15 cellular contexts compared by ENCODE assay signal in genomic region chr3:31714512-31714894, GRCh38.
DNase-seq lines count a peak whose midpoint lies in the region; ATAC-seq and TF ChIP-seq lines count a peak whose summit lies in the region.
"Had no signal": no experiment of that assay in that cellular context is flagged by ENCODE, and none has a peak within 500 bp of the region (broad histone marks: within the 10 kb centered on the region; RNA-seq: fewer than 3 reads in every experiment).

No MANE protein-coding gene starts in this region.

- H3K9me3 ChIP-seq in BLaER1 treated with 17β-estradiol and CSF1 and Interleukin-3, amounts not matched to agents 10 nM and 100 nM (replicated peaks in 1 of 11), result peaks cover 0 to 11% (median 6%) of the 10 kb centered on the region in 11 experiments; a peak in 4 of 22 replicates
- H3K9me3 ChIP-seq in T-helper 17 cell (ENCODE audit: control insufficient read depth, low read length, poor library complexity, severe bottlenecking) (no peaks in the 10 kb centered on the region), neural progenitor cell (ENCODE audit: low read depth) (no peaks in the 10 kb centered on the region)
- H3K9me3 ChIP-seq: BE2C had no signal

- H3K4me3 ChIP-seq in BLaER1 treated with 17β-estradiol and CSF1 and Interleukin-3, amounts not matched to agents 10 nM and 100 nM, result peak overlapping the region in 3 of 10 experiments; percentile 5 to 35 (median 20); a peak in 1 of 20 replicates
- H3K4me3 ChIP-seq in neural progenitor cell, result no peak overlapping the region
- H3K4me3 ChIP-seq: GM12878, GM23248 had no signal

- no peaks in the 10 kb centered on the region for H3K27me3 ChIP-seq in BLaER1 treated with 17β-estradiol and CSF1 and Interleukin-3, amounts not matched to agents 10 nM and 100 nM
- H3K27me3 ChIP-seq in neural progenitor cell, result no peaks in the 10 kb centered on the region
- H3K27me3 ChIP-seq: BE2C had no signal

- H4K20me1 ChIP-seq in BLaER1 treated with 17β-estradiol and CSF1 and Interleukin-3, amounts not matched to agents 10 nM and 100 nM, result no peaks in the 10 kb centered on the region; a peak in 1 of 22 replicates
- H4K20me1 ChIP-seq in neural progenitor cell (ENCODE audit: low read depth), result no peaks in the 10 kb centered on the region

- H3K4me3 Mint-ChIP-seq in T-helper 17 cell (peak overlapping the region; percentile 19), endothelial cell (ENCODE audit: unreplicated experiment) (no peak overlapping the region), neural progenitor cell (no peak overlapping the region)
- H3K4me3 Mint-ChIP-seq: CD4-positive, CD25-positive, alpha-beta regulatory T cell had no signal

- peak overlapping the region in 5 of 11 experiments; percentile 14 to 30 (median 23); a peak in 5 of 22 replicates for H3K9ac ChIP-seq in BLaER1 treated with 17β-estradiol and CSF1 and Interleukin-3, amounts not matched to agents 10 nM and 100 nM
- H3K9ac ChIP-seq in neural progenitor cell, result no peak overlapping the region
- H3K9ac ChIP-seq: GM23248 had no signal

- peak overlapping the region in 7 of 11 experiments; percentile 30 to 67 (median 49); a peak in 14 of 22 replicates for H3K27ac ChIP-seq in BLaER1 treated with 17β-estradiol and CSF1 and Interleukin-3, amounts not matched to agents 10 nM and 100 nM
- H3K27ac ChIP-seq in neural progenitor cell, result no peak overlapping the region
- H3K27ac ChIP-seq: GM23248 had no signal

- H3K36me3 ChIP-seq in BLaER1 treated with 17β-estradiol and CSF1 and Interleukin-3, amounts not matched to agents 10 nM and 100 nM, result no peaks in the 10 kb centered on the region
- no peaks in the 10 kb centered on the region for H3K36me3 ChIP-seq in neural progenitor cell
- H3K36me3 ChIP-seq: BE2C had no signal

- TF ChIP-seq CTCF in endothelial cell (IDR thresholded peaks at IDR 0.05; ENCODE audit: unreplicated experiment) (no peak), neural progenitor cell (IDR thresholded peaks at IDR 0.05) (no peak)

- no peak overlapping the region for H3K27ac Mint-ChIP-seq in T-helper 17 cell
- H3K27ac Mint-ChIP-seq in endothelial cell (ENCODE audit: unreplicated experiment), result peak overlapping the region; percentile 15
- H3K27ac Mint-ChIP-seq in neural progenitor cell, result peak overlapping the region; percentile 55
- H3K27ac Mint-ChIP-seq: CD4-positive, CD25-positive, alpha-beta regulatory T cell had no signal

- H3K9me3 Mint-ChIP-seq in endothelial cell (ENCODE audit: unreplicated experiment), result peaks cover 4% of the 10 kb centered on the region
- H3K9me3 Mint-ChIP-seq in neural progenitor cell, result peaks cover 12% of the 10 kb centered on the region

- no peak for DNase-seq in T-helper 17 cell
- DNase-seq in endothelial cell (ENCODE audit: low spot score), result no peak
- no peak for DNase-seq in neural progenitor cell (ENCODE audit: low spot score)
- DNase-seq in NCI-H510A treated with DMSO at 0.1 percent for 48 hours (lab: John Stamatoyannopoulos, UW), result no peak
- no peak for DNase-seq in ureter (ENCODE audit: low spot score)
- DNase-seq in NCI-H146 treated with DMSO at 0.1 percent for 48 hours (lab: John Stamatoyannopoulos, UW; ENCODE audit: unreplicated experiment), result no peak
- DNase-seq in SIG-M5 treated with dmso at 0.1 percent for 504 hours (lab: John Stamatoyannopoulos, UW; ENCODE audit: unreplicated experiment), result no peak
- DNase-seq: BE2C; CD4-positive, CD25-positive, alpha-beta regulatory T cell; DMS79; GM23248; H7; IMR-90 had no signal

- peaks cover 22% of the 10 kb centered on the region for H3K27me3 Mint-ChIP-seq in T-helper 17 cell
- H3K27me3 Mint-ChIP-seq in endothelial cell (ENCODE audit: unreplicated experiment), result peaks cover 2% of the 10 kb centered on the region
- H3K27me3 Mint-ChIP-seq in neural progenitor cell (ENCODE audit: insufficient read depth, low read depth), result peaks cover 5% of the 10 kb centered on the region

- H3K79me2 ChIP-seq in neural progenitor cell (ENCODE audit: low read depth), result no peaks in the 10 kb centered on the region

- H3K4me1 ChIP-seq in BLaER1 treated with 17β-estradiol and CSF1 and Interleukin-3, amounts not matched to agents 10 nM and 100 nM, result peaks cover 25 to 40% (median 34%) of the 10 kb centered on the region in 10 experiments
- H3K4me1 ChIP-seq in neural progenitor cell, result no peaks in the 10 kb centered on the region
- H3K4me1 ChIP-seq: BE2C had no signal

- H3K36me3 Mint-ChIP-seq in T-helper 17 cell (ENCODE audit: low read depth), result no peaks in the 10 kb centered on the region
- peaks cover 30% of the 10 kb centered on the region for H3K36me3 Mint-ChIP-seq in endothelial cell (ENCODE audit: low read depth, unreplicated experiment)
- no peaks in the 10 kb centered on the region for H3K36me3 Mint-ChIP-seq in neural progenitor cell
- H3K36me3 Mint-ChIP-seq: CD4-positive, CD25-positive, alpha-beta regulatory T cell had no signal

- peak overlapping the region; percentile 56 to 86 (median 74) for H3K4me2 ChIP-seq in BLaER1 treated with 17β-estradiol and CSF1 and Interleukin-3, amounts not matched to agents 10 nM and 100 nM
- H3K4me2 ChIP-seq in neural progenitor cell, result no peak overlapping the region

- no peak for ATAC-seq in T-helper 17 cell
- ATAC-seq: GM12878 had no signal

- H3F3A ChIP-seq in neural progenitor cell (ENCODE audit: low read depth), result no peaks in the 10 kb centered on the region

- no peak overlapping the region for H2AFZ ChIP-seq in neural progenitor cell (replicated peaks)
- H2AFZ ChIP-seq: GM23248 had no signal

- H3K4me1 Mint-ChIP-seq in T-helper 17 cell, result no peaks in the 10 kb centered on the region
- peaks cover 6% of the 10 kb centered on the region for H3K4me1 Mint-ChIP-seq in endothelial cell (ENCODE audit: unreplicated experiment)
- peaks cover 11% of the 10 kb centered on the region for H3K4me1 Mint-ChIP-seq in neural progenitor cell
- H3K4me1 Mint-ChIP-seq: CD4-positive, CD25-positive, alpha-beta regulatory T cell had no signal
